Comparison of ENCODE assay signal across 1 cellular context in genomic region chr11:3107608-3108182, GRCh38.
A peak's percentile ranks its signal among the peaks of the same experiment; 100 is the strongest.
TF ChIP-seq lines count a peak whose summit lies in the region.

No MANE protein-coding gene starts in this region.

TF ChIP-seq in K562, 482 proteins besides CTCF, POLR2A, EP300 and RAD21:
- 0 out of 2 replicates have a peak, but pooled peaks have one; percentile 26 for TF ChIP-seq POLR2G (IDR thresholded peaks at IDR 0.05; ENCODE audit: low read depth, low read length)
- no peak for TF ChIP-seq ETS1 (conservative IDR thresholded peaks at IDR 0.05; ENCODE audit: control insufficient read depth, low read depth, low read length)
